In the genomic region with DNA sequence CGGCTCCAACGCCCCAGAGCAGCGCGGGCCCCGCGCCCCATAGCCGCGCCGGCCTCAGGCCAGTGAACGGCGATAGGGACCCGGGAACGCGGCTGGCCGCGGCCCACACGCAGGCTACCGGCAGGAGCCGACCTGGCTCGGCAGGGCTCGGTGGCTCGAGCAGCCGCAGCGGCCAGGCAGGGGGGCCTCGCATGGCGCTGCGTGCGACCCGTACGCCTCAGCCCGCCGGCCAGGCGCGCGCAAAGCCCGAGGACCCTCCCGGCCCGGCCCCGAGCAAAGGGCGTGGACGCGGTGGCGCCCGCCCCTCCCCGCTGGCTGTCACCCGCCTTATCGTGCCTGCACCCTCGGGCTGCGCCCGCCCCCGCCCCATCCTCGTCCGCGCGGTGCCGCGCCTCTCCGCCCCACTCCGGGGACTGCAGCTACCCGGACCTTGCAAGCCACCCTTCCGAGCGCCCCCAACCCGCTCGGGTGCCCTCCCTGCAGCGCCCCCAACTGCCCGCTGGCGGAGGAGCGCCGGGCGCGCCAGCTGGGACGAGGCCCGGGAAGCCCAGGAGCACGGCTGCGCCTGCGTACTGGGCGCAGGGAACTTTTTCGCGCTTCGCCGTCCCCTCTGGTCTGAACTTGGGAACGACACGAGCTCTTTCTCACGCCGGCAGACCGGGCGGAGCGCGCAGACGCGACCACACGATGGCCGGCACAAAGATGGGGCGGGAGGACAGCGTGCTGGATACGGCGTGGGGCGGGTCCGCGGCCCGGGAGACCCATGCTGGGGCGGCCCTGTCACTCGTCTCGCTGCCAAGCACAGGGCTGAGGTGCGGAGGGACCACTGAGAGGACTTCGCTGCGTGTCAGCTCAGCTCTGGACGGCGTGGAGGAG, we compare ENCODE assay signal across 1 cellular context.
TF ChIP-seq lines count a peak whose summit lies in the region.

TSS of gene ABCB10 (minus strand) at position 248 of the 876 bp plus-strand sequence. CDS start at position 193, 55 bp downstream.

TF ChIP-seq in HepG2, 621 proteins besides CTCF, POLR2A, EP300 and RAD21 (continued from another document and continues in another):
- TF ChIP-seq GMEB2 (CRISPR knock-in tag; IDR thresholded peaks at IDR 0.05; ENCODE audit: low read depth) (peak; percentile 87), CCDC6 (CRISPR knock-in tag; IDR thresholded peaks at IDR 0.05) (peak; percentile 83; the same call in 1 of the 2 replicates), UBTF (CRISPR knock-in tag; IDR thresholded peaks at IDR 0.05) (peak; percentile 94), ZFAT (CRISPR knock-in tag; conservative IDR thresholded peaks at IDR 0.05) (no peak), HDAC1 (CRISPR knock-in tag; IDR thresholded peaks at IDR 0.05) (peak; percentile 96), ZNF552 (CRISPR knock-in tag; IDR thresholded peaks at IDR 0.05; ENCODE audit: borderline replicate concordance) (no peak), CBX5 (CRISPR knock-in tag; IDR thresholded peaks at IDR 0.05; ENCODE audit: borderline replicate concordance) (peak; percentile 11; the same call in 1 of the 2 replicates), ZNF777 (CRISPR knock-in tag; IDR thresholded peaks at IDR 0.05) (peak; percentile 27; the same call in 1 of the 2 replicates), NFYC (CRISPR knock-in tag; IDR thresholded peaks at IDR 0.05) (peak; percentile 47; the same call in 1 of the 2 replicates), ZNF20 (CRISPR knock-in tag; IDR thresholded peaks at IDR 0.05) (no peak), CBX2 (IDR thresholded peaks at IDR 0.05; ENCODE audit: low read depth, low read length) (no peak), CBX2 (CRISPR knock-in tag; IDR thresholded peaks at IDR 0.05; ENCODE audit: low read depth) (no peak), LCORL (IDR thresholded peaks at IDR 0.05) (no peak), LCORL (CRISPR knock-in tag; IDR thresholded peaks at IDR 0.05) (peak; percentile 87), ZNF234 (CRISPR knock-in tag; conservative IDR thresholded peaks at IDR 0.05) (0 out of 2 replicates have a peak, but pooled peaks have one; percentile 68), ZSCAN12 (CRISPR knock-in tag; IDR thresholded peaks at IDR 0.05) (no peak), SNAPC5 (CRISPR knock-in tag; IDR thresholded peaks at IDR 0.05; ENCODE audit: borderline replicate concordance) (no peak), ZC3H4 (CRISPR knock-in tag; IDR thresholded peaks at IDR 0.05; ENCODE audit: borderline replicate concordance) (no peak), GABPA (IDR thresholded peaks at IDR 0.05; ENCODE audit: low read depth, low read length) (no peak), GABPA (CRISPR knock-in tag; IDR thresholded peaks at IDR 0.05; ENCODE audit: low read depth) (peak; percentile 71), PAWR (CRISPR knock-in tag; IDR thresholded peaks at IDR 0.05; ENCODE audit: borderline replicate concordance) (no peak), GTF3A (CRISPR knock-in tag; conservative IDR thresholded peaks at IDR 0.05) (0 out of 2 replicates have a peak, but pooled peaks have one; percentile 80), DNMT3B (CRISPR knock-in tag; conservative IDR thresholded peaks at IDR 0.05) (no peak; the same call in 1 of the 2 replicates), TCF7 (IDR thresholded peaks at IDR 0.05; ENCODE audit: low read depth) (no peak), ZNF574 (CRISPR knock-in tag; IDR thresholded peaks at IDR 0.05) (peak; percentile 95), NR2C2 (CRISPR knock-in tag; IDR thresholded peaks at IDR 0.05; ENCODE audit: borderline replicate concordance) (peak; percentile 74), ZNF841 (CRISPR knock-in tag; IDR thresholded peaks at IDR 0.05; ENCODE audit: borderline replicate concordance) (peak; percentile 74; the same call in 1 of the 2 replicates), ZNF264 (CRISPR knock-in tag; IDR thresholded peaks at IDR 0.05) (peak; percentile 70), BORCS8-MEF2B (CRISPR knock-in tag; IDR thresholded peaks at IDR 0.05) (peak; percentile 77; the same call in 1 of the 2 replicates), KDM6A (CRISPR knock-in tag; IDR thresholded peaks at IDR 0.05; ENCODE audit: low read depth) (no peak), ZNF766 (CRISPR knock-in tag; IDR thresholded peaks at IDR 0.05; ENCODE audit: borderline replicate concordance) (peak; percentile 47; the same call in 1 of the 2 replicates), JARID2 (CRISPR knock-in tag; IDR thresholded peaks at IDR 0.05; ENCODE audit: insufficient replicate concordance) (peak; percentile 22), GZF1 (CRISPR knock-in tag; IDR thresholded peaks at IDR 0.05) (0 out of 2 replicates have a peak, but pooled peaks have one; percentile 28), ARNT2 (CRISPR knock-in tag; IDR thresholded peaks at IDR 0.05; ENCODE audit: low read depth) (peak; percentile 88), ZNF598 (CRISPR knock-in tag; IDR thresholded peaks at IDR 0.05; ENCODE audit: borderline replicate concordance) (peak; percentile 91), ZNF513 (CRISPR knock-in tag; conservative IDR thresholded peaks at IDR 0.05) (peak; percentile 53; the same call in 1 of the 2 replicates), DMAP1 (CRISPR knock-in tag; IDR thresholded peaks at IDR 0.05) (0 out of 2 replicates have a peak, but pooled peaks have one; percentile 22), ZNF382 (CRISPR knock-in tag; IDR thresholded peaks at IDR 0.05; ENCODE audit: borderline replicate concordance) (no peak)
- TF ChIP-seq, protein P1, sequence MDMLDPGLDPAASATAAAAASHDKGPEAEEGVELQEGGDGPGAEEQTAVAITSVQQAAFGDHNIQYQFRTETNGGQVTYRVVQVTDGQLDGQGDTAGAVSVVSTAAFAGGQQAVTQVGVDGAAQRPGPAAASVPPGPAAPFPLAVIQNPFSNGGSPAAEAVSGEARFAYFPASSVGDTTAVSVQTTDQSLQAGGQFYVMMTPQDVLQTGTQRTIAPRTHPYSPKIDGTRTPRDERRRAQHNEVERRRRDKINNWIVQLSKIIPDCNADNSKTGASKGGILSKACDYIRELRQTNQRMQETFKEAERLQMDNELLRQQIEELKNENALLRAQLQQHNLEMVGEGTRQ (IDR thresholded peaks at IDR 0.05; ENCODE audit: low read depth, low read length) = no peak
- TF ChIP-seq, protein P1 (CRISPR knock-in tag; IDR thresholded peaks at IDR 0.05; ENCODE audit: borderline replicate concordance) = 0 out of 2 replicates have a peak, but pooled peaks have one; percentile 32
- TF ChIP-seq, protein P2, sequence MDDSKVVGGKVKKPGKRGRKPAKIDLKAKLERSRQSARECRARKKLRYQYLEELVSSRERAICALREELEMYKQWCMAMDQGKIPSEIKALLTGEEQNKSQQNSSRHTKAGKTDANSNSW (CRISPR knock-in tag; IDR thresholded peaks at IDR 0.05; ENCODE audit: borderline replicate concordance) = 0 out of 2 replicates have a peak, but pooled peaks have one; percentile 59
- TF ChIP-seq, protein P3, sequence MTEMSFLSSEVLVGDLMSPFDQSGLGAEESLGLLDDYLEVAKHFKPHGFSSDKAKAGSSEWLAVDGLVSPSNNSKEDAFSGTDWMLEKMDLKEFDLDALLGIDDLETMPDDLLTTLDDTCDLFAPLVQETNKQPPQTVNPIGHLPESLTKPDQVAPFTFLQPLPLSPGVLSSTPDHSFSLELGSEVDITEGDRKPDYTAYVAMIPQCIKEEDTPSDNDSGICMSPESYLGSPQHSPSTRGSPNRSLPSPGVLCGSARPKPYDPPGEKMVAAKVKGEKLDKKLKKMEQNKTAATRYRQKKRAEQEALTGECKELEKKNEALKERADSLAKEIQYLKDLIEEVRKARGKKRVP (CRISPR knock-in tag; IDR thresholded peaks at IDR 0.05) = peak in 1 of 2 experiments; percentile 73; a peak in 2 of 4 replicates
- TF ChIP-seq, protein P4, sequence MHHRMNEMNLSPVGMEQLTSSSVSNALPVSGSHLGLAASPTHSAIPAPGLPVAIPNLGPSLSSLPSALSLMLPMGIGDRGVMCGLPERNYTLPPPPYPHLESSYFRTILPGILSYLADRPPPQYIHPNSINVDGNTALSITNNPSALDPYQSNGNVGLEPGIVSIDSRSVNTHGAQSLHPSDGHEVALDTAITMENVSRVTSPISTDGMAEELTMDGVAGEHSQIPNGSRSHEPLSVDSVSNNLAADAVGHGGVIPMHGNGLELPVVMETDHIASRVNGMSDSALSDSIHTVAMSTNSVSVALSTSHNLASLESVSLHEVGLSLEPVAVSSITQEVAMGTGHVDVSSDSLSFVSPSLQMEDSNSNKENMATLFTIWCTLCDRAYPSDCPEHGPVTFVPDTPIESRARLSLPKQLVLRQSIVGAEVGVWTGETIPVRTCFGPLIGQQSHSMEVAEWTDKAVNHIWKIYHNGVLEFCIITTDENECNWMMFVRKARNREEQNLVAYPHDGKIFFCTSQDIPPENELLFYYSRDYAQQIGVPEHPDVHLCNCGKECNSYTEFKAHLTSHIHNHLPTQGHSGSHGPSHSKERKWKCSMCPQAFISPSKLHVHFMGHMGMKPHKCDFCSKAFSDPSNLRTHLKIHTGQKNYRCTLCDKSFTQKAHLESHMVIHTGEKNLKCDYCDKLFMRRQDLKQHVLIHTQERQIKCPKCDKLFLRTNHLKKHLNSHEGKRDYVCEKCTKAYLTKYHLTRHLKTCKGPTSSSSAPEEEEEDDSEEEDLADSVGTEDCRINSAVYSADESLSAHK (CRISPR knock-in tag; IDR thresholded peaks at IDR 0.05; ENCODE audit: borderline replicate concordance) = no peak
